In genomic region chr9:133478851-133479711, GRCh38 we compare ENCODE assay signal across 8 cellular contexts. TPM values are rescaled to one million over a fixed set of nuclear protein-coding genes. Genes with fewer than 3 reads are reported as not detected.
DNase-seq lines count a peak whose midpoint lies in the region; ATAC-seq and TF ChIP-seq lines count a peak whose summit lies in the region.

A gene with protein sequence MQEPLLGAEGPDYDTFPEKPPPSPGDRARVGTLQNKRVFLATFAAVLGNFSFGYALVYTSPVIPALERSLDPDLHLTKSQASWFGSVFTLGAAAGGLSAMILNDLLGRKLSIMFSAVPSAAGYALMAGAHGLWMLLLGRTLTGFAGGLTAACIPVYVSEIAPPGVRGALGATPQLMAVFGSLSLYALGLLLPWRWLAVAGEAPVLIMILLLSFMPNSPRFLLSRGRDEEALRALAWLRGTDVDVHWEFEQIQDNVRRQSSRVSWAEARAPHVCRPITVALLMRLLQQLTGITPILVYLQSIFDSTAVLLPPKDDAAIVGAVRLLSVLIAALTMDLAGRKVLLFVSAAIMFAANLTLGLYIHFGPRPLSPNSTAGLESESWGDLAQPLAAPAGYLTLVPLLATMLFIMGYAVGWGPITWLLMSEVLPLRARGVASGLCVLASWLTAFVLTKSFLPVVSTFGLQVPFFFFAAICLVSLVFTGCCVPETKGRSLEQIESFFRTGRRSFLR (minus strand): TSS chr9:133479099. CDS start chr9:133479059, 40 bp downstream.

- no TSS peak for BruUV-seq in OCI-LY7 (replicated peaks; lab: Mats Ljungman, UMichigan)

- intact Hi-C loops in OCI-LY7 (cut with micrococcal nuclease; ENCODE audit: unreplicated experiment), result loop anchor here (1.0 to 5.0 kb wide), 4 partner anchors 19 to 223 kb away; partner anchors contain the start of gene REXO4

- peak within 1 kb of the TSS; percentile 74 for H2AFZ ChIP-seq in OCI-LY7 (ENCODE audit: low read length)

- H3K79me2 ChIP-seq in OCI-LY7 (ENCODE audit: insufficient read depth, low read depth, low read length), result peaks cover 28% of the 10 kb centered on the region; the same call in 1 of the 2 replicates

- no peak for TF ChIP-seq POLR2A in erythroblast (IDR thresholded peaks at IDR 0.05; ENCODE audit: low read length)

- peaks cover 36% of the 10 kb centered on the region for H3K36me3 ChIP-seq in OCI-LY7 (ENCODE audit: insufficient read depth, low read length)

- no peaks in the 10 kb centered on the region; the same call in 1 of the 2 replicates for H4K20me1 ChIP-seq in OCI-LY7 (ENCODE audit: insufficient read depth, low read length)

- H3K4me3 ChIP-seq in OCI-LY7 (ENCODE audit: low read depth, low read length, poor library complexity, severe bottlenecking), result peak within 1 kb of the TSS; percentile 78

- no peak for TF ChIP-seq CTCF in OCI-LY7 (conservative IDR thresholded peaks at IDR 0.05; ENCODE audit: low read length)

- peaks cover 28% of the 10 kb centered on the region for H3K4me1 ChIP-seq in OCI-LY7 (ENCODE audit: insufficient read depth, low read length, poor library complexity, severe bottlenecking)

- DNase-seq in D341Med (ENCODE audit: low spot score) (peak; percentile 96), HT1080 (ENCODE audit: low read depth) (peak; percentile 47), OCI-LY7 (ENCODE audit: low spot score) (peak; percentile 91), activated T-cell treated with anti-CD3 and anti-CD28 coated beads for 48 hours (ENCODE audit: low read depth) (peak; percentile 83), erythroblast (lab: John Stamatoyannopoulos, UW) (peak; percentile 71 to 77), mucosa of gallbladder (ENCODE audit: low spot score) (peak; percentile 84)
- peak; percentile 59 to 65 for DNase-seq in stimulated activated CD8-positive, alpha-beta memory T cell treated with anti-CD3 and anti-CD28 coated beads, Interleukin-4, amount 100 ng/mL, for 1 hour (ENCODE audit: low read depth in 2 of 2, low spot score in 1 of 2)

- H3K27ac ChIP-seq in OCI-LY7 (ENCODE audit: low read depth, low read length, poor library complexity, severe bottlenecking), result peak within 1 kb of the TSS; percentile 73

- no peaks in the 10 kb centered on the region for H3K9me3 ChIP-seq in OCI-LY7 (ENCODE audit: low read length)

- ATAC-seq in GM21381 (IDR thresholded peaks at IDR 0.05; ENCODE audit: unreplicated experiment), result peak; percentile 88

- CTCF ChIA-PET in OCI-LY7 (lab: Charles Lee; ENCODE audit: unreplicated experiment), result interaction anchor here (0.7 to 1.1 kb wide), 2 partner anchors 19 to 21 kb away, joined by 3 to 5 read pairs; partner anchors contain the start of gene CACFD1

- peak within 1 kb of the TSS; percentile 81 for H3K4me2 ChIP-seq in OCI-LY7 (ENCODE audit: low read length)

- POLR2A ChIA-PET in OCI-LY7 (lab: Charles Lee), result interaction anchor here (0.6 to 1.5 kb wide), 7 partner anchors 9 to 114 kb away, joined by 3 to 6 read pairs (median 3); partner anchors contain the start of gene CACFD1

- no peaks in the 10 kb centered on the region for H3K9me2 ChIP-seq in OCI-LY7 (ENCODE audit: insufficient read depth, low read length)

RNA-seq across cellular contexts. Expression of the gene that starts here (rescaled TPM):
- 2.3 and 2.4 TPM in 2 replicates for total RNA-seq in HT1080 (2014; rRNA removed; shearing (Covaris generic))
- polyA plus RNA-seq in HT1080 (2015; cell fraction: cytosol; rRNA removed), result 2.7 and 3.0 TPM in 2 replicates
- polyA plus RNA-seq in HT1080 (2015; cell fraction: nucleus; rRNA removed), result 3.9 and 5.1 TPM in 2 replicates
- total RNA-seq in OCI-LY7 (2014; rRNA removed; shearing (Covaris generic)), result 45.2 and 52.9 TPM in 2 replicates
- total RNA-seq in OCI-LY7 (2022) (42.1 and 51.0 TPM in 2 replicates), mucosa of gallbladder (18.4 TPM)

Comparison
In these comparisons a context has a peak if more than half of its experiments do, and no peak if none do; other contexts are left out.
1. Peak in every context shown above with its lines: DNase-seq, ATAC-seq, H3K4me3 ChIP-seq and H3K27ac ChIP-seq.